Comparison of ENCODE assay signal across 8 cellular contexts in genomic region chr7:2232766-2233520, GRCh38. TPM values are rescaled to one million over a fixed set of nuclear protein-coding genes. Genes with fewer than 3 reads are reported as not detected.
DNase-seq lines count a peak whose midpoint lies in the region; TF ChIP-seq lines count a peak whose summit lies in the region.

Gene MAD1L1 (minus strand): TSS chr7:2232945. CDS start chr7:2230133, 2,812 bp downstream.

- H3K36me3 ChIP-seq in SK-N-SH (replicated peaks in 1 of 2; ENCODE audit: control insufficient read depth in 1 of 2, insufficient read depth in 2 of 2, low read length in 1 of 2) = peaks cover 50 to 53% of the 10 kb centered on the region in 2 experiments
- H3K36me3 ChIP-seq in suprapubic skin = peaks cover 25% of the 10 kb centered on the region

- H3K9me3 ChIP-seq in SK-N-SH (no peaks in the 10 kb centered on the region), suprapubic skin (no peaks in the 10 kb centered on the region)

- TF ChIP-seq EP300 in SK-N-SH (IDR thresholded peaks at IDR 0.05; ENCODE audit: borderline replicate concordance in 1 of 2, low read depth in 1 of 2, low read length in 1 of 2) = 0 out of 4 replicates have a peak, but pooled peaks of 1 of the 2 experiments have one; percentile 20
- no peak for TF ChIP-seq EP300 in suprapubic skin (IDR thresholded peaks at IDR 0.05)

- H3K27ac ChIP-seq in SK-N-SH (ENCODE audit: low read depth in 2 of 2, low read length in 1 of 2) (peak within 1 kb of the TSS; percentile 34 to 81), suprapubic skin (peak within 1 kb of the TSS; percentile 20)

- H3K27me3 ChIP-seq in SK-N-SH (ENCODE audit: insufficient read depth) = no peaks in the 10 kb centered on the region
- H3K27me3 ChIP-seq in suprapubic skin = no peaks in the 10 kb centered on the region

- DNase-seq in G401 (ENCODE audit: low spot score) (peak; percentile 89), HCEC 1CT (peak; percentile 90), MV-4-11 (lab: John Stamatoyannopoulos, UW) (peak; percentile 85), SK-N-SH (peak; percentile 98), globus pallidus (ENCODE audit: low spot score) (peak; percentile 80), occipital lobe (lab: John Stamatoyannopoulos, UW) (peak; percentile 79), suprapubic skin (ENCODE audit: low spot score in 2 of 2) (peak; percentile 92 to 94)
- peak; percentile 89 for DNase-seq in activated naive CD4-positive, alpha-beta T cell treated with anti-CD3 and anti-CD28 coated beads, Interleukin-2, amount 50 U/mL, for 16 hours

- CTCF ChIA-PET in SK-N-SH (lab: Yijun Ruan, JAX) = interaction anchor here (0.7 to 1.5 kb wide), 7 partner anchors 9 to 647 kb away, joined by 3 to 5 read pairs (median 3); partner anchors contain the start of genes MRM2 and NUDT1

- H3K4me2 ChIP-seq in SK-N-SH = peak within 1 kb of the TSS; percentile 94

- POLR2A ChIA-PET in SK-N-SH (lab: Yijun Ruan, JAX) = interaction anchor here (0.6 to 2.9 kb wide), 3 partner anchors 9 to 149 kb away, joined by 3 to 12 read pairs (median 3); partner anchors contain the start of genes MRM2 and NUDT1

- TF ChIP-seq RAD21 in SK-N-SH (IDR thresholded peaks at IDR 0.05; ENCODE audit: low read length) = no peak

- H3K9me2 ChIP-seq in SK-N-SH = no peaks in the 10 kb centered on the region

- in situ Hi-C loops in G401 (cut with HindIII; ENCODE audit: low sequenced_read_pairs) = no loop called here

- H4K20me1 ChIP-seq in SK-N-SH (ENCODE audit: insufficient read depth) = no peaks in the 10 kb centered on the region

- no peak for TF ChIP-seq CTCF in SK-N-SH (IDR thresholded peaks at IDR 0.05)
- no peak for TF ChIP-seq CTCF in suprapubic skin (IDR thresholded peaks at IDR 0.05)

- WGBS in SK-N-SH (ENCODE audit: low lambda C conversion rate) = 1% methylated on average over 55 of the region's 63 CpGs
- WGBS in suprapubic skin = under 1% methylated on average over 27 of the region's 63 CpGs

- H3K4me1 ChIP-seq in SK-N-SH (ENCODE audit: control insufficient read depth in 1 of 2, insufficient read depth in 2 of 2, low read depth in 1 of 2, low read length in 1 of 2) (peaks cover 0 to 32% of the 10 kb centered on the region in 2 experiments; a peak in 1 of 4 replicates), suprapubic skin (peaks cover 29% of the 10 kb centered on the region)

- H3K79me2 ChIP-seq in SK-N-SH (ENCODE audit: insufficient read depth) = peaks cover 72% of the 10 kb centered on the region

- peak within 1 kb of the TSS; percentile 67 for H2AFZ ChIP-seq in SK-N-SH (ENCODE audit: low read depth)

- peaks cover 30% of the 10 kb centered on the region for H3F3A ChIP-seq in SK-N-SH (replicated peaks; ENCODE audit: insufficient read depth)

- H3K9ac ChIP-seq in SK-N-SH = peak within 1 kb of the TSS; percentile 94

- TF ChIP-seq POLR2A in suprapubic skin (IDR thresholded peaks at IDR 0.05) = no peak

- H3K4me3 ChIP-seq in SK-N-SH (ENCODE audit: low read depth in 2 of 2, low read length in 1 of 2) (peak within 1 kb of the TSS; percentile 72 to 93), suprapubic skin (peak within 1 kb of the TSS; percentile 58)

TF ChIP-seq in SK-N-SH, 30 proteins besides CTCF, POLR2A, EP300 and RAD21:
- no peak for TF ChIP-seq TCF12 (IDR thresholded peaks at IDR 0.05)
- TF ChIP-seq NFIC (IDR thresholded peaks at IDR 0.05; ENCODE audit: borderline replicate concordance) = no peak
- peak; percentile 65 for TF ChIP-seq NRF1 (IDR thresholded peaks at IDR 0.05; ENCODE audit: low read depth, low read length)
- TF ChIP-seq ZBTB33 (IDR thresholded peaks at IDR 0.05; ENCODE audit: borderline replicate concordance, low read depth) = peak; percentile 100
- no peak for TF ChIP-seq MEF2A (IDR thresholded peaks at IDR 0.05; ENCODE audit: borderline replicate concordance, low read depth)
- peak; percentile 100 for TF ChIP-seq SIN3A (IDR thresholded peaks at IDR 0.05; ENCODE audit: borderline replicate concordance, low read depth, low read length)
- TF ChIP-seq RFX5 (IDR thresholded peaks at IDR 0.05; ENCODE audit: low read length) = no peak
- TF ChIP-seq USF2 (IDR thresholded peaks at IDR 0.05; ENCODE audit: borderline replicate concordance, low read depth, low read length) = 0 out of 2 replicates have a peak, but pooled peaks have one; percentile 1
- no peak; the same call in none of the 2 replicates for TF ChIP-seq RCOR1 (IDR thresholded peaks at IDR 0.05; ENCODE audit: low read length)
- TF ChIP-seq FOXJ3 (CRISPR knock-in tag; IDR thresholded peaks at IDR 0.05) = 0 out of 2 replicates have a peak, but pooled peaks have one; percentile 34
- TF ChIP-seq USF1 (IDR thresholded peaks at IDR 0.05; ENCODE audit: borderline replicate concordance, low read depth) = no peak
- peak; percentile 52; the same call in 1 of the 2 replicates for TF ChIP-seq MXI1 (IDR thresholded peaks at IDR 0.05; ENCODE audit: low read depth, low read length)
- peak; percentile 100 for TF ChIP-seq CHD2 (IDR thresholded peaks at IDR 0.05; ENCODE audit: low read length, partially characterized antibody)
- peak; percentile 84 for TF ChIP-seq YY1 (IDR thresholded peaks at IDR 0.05; ENCODE audit: low read depth)
- peak; percentile 88 for TF ChIP-seq POLR2AphosphoS5 (IDR thresholded peaks at IDR 0.05; ENCODE audit: low read depth, low read length)
- 0 out of 2 replicates have a peak, but pooled peaks have one; percentile 13 for TF ChIP-seq PBX3 (IDR thresholded peaks at IDR 0.05)
- TF ChIP-seq TAF1 (IDR thresholded peaks at IDR 0.05; ENCODE audit: borderline replicate concordance, low read depth, low read length) = peak; percentile 85
TF ChIP-seq in SK-N-SH: peak in this region for 11.

RNA-seq across cellular contexts. Expression of gene MAD1L1, which starts in this region (rescaled TPM):
- total RNA-seq in G401 (2014; rRNA removed; shearing (Covaris generic)) = 77.8 and 163 TPM in 2 replicates
- polyA plus RNA-seq in SK-N-SH (2012; rRNA removed) = 28.7 and 46.2 TPM in 2 replicates
- 20.4 and 23.6 TPM in 2 replicates for polyA plus RNA-seq in SK-N-SH (2012; cell fraction: cytosol; rRNA removed)
- 29.9 and 64.7 TPM in 2 replicates for polyA plus RNA-seq in SK-N-SH (2012; cell fraction: nucleus; rRNA removed)
- 24.2 TPM for total RNA-seq in occipital lobe
- 10 to 100 TPM; 53.2 to 69.8 (median 62.2) TPM for total RNA-seq in suprapubic skin

Comparison
In these comparisons a context has a peak if more than half of its experiments do, and no peak if none do; other contexts are left out.
1. Peak in every context shown above with its lines: DNase-seq, H3K4me3 ChIP-seq and H3K27ac ChIP-seq.